20 cellular contexts compared by ENCODE assay signal in genomic region chr5:154333016-154333415, GRCh38.
DNase-seq lines count a peak whose midpoint lies in the region; ATAC-seq and TF ChIP-seq lines count a peak whose summit lies in the region.
"Had no signal": no experiment of that assay in that cellular context is flagged by ENCODE, and none has a peak within 500 bp of the region (broad histone marks: within the 10 kb centered on the region; RNA-seq: fewer than 3 reads in every experiment).

No MANE protein-coding gene starts in this region.

- no peaks in the 10 kb centered on the region for H3K9me3 ChIP-seq in upper lobe of left lung
- H3K9me3 ChIP-seq: BLaER1 had no signal

- H3K36me3 ChIP-seq in upper lobe of left lung: peaks cover 0 to 33% (median 6%) of the 10 kb centered on the region in 4 donors
- H3K36me3 ChIP-seq: BLaER1 had no signal

- ATAC-seq in HG03095 (IDR thresholded peaks at IDR 0.05; ENCODE audit: unreplicated experiment) (peak; percentile 56), foreskin keratinocyte (no peak), upper lobe of left lung (ENCODE audit: low FRiP score in 2 of 2) (no peak), GM18517 (IDR thresholded peaks at IDR 0.05; ENCODE audit: unreplicated experiment) (no peak)
- no peak for ATAC-seq in activated T-helper 17 cell treated with anti-CD3 and anti-CD28 coated beads, Interleukin-2, amount 50 U/mL, for 72 hours (replicated peaks)
- ATAC-seq: T-cell had no signal

- peak; percentile 37 for TF ChIP-seq CTCF in GM13977 (IDR thresholded peaks at IDR 0.05; ENCODE audit: extremely low read depth, insufficient read depth, missing control alignments)
- peak; percentile 22 for TF ChIP-seq CTCF in foreskin keratinocyte (conservative IDR thresholded peaks at IDR 0.05)
- TF ChIP-seq CTCF in upper lobe of left lung (IDR thresholded peaks at IDR 0.05): no peak

- WGBS in upper lobe of left lung, 2 donors: 93 to 97% methylated on average over 4 of the region's 4 CpGs

- TF ChIP-seq EP300 in upper lobe of left lung (IDR thresholded peaks at IDR 0.05): no peak

- in situ Hi-C loops in GM13977 (cut with MboI; ENCODE audit: low pct_unique_long_range_greater_than_20kb, low sequenced_read_pairs, unreplicated experiment): no loop called here

- TF ChIP-seq POLR2A in upper lobe of left lung (IDR thresholded peaks at IDR 0.05): no peak

- DNase-seq in GM13977 (ENCODE audit: low spot score): no peak
- DNase-seq in foreskin keratinocyte: no peak
- no peak for DNase-seq in upper lobe of left lung
- no peak for DNase-seq in NCI-H1694 treated with DMSO at 0.1 percent for 48 hours (lab: John Stamatoyannopoulos, UW)
- DNase-seq: CD4-positive, alpha-beta T cell; COR-L47; DMS79; KBM-7; NCI-H1092 treated with DMSO at 0.1 percent for 48 hours; NCI-H1436 treated with DMSO at 0.1 percent for 48 hours; NCI-H2227 treated with DMSO at 0.1 percent for 48 hours; NCI-H510A treated with DMSO at 0.1 percent for 48 hours; NCI-H774; PC-9; SIG-M5; T-cell had no signal

- H3K27me3 Mint-ChIP-seq in activated T-helper 17 cell treated with anti-CD3 and anti-CD28 coated beads, Interleukin-2, amount 50 U/mL, for 72 hours: no peaks in the 10 kb centered on the region
- H3K27me3 Mint-ChIP-seq: CD4-positive, alpha-beta T cell; T-cell had no signal

- peaks cover 86% of the 10 kb centered on the region for H3K36me3 Mint-ChIP-seq in activated T-helper 17 cell treated with anti-CD3 and anti-CD28 coated beads, Interleukin-2, amount 50 U/mL, for 72 hours (ENCODE audit: low read depth)

- H3K4me1 Mint-ChIP-seq in activated T-helper 17 cell treated with anti-CD3 and anti-CD28 coated beads, Interleukin-2, amount 50 U/mL, for 72 hours: no peaks in the 10 kb centered on the region
- H3K4me1 Mint-ChIP-seq: T-cell had no signal

- H3K27ac ChIP-seq in foreskin keratinocyte (no peak overlapping the region), upper lobe of left lung (no peak overlapping the region)
- H3K27ac ChIP-seq: BLaER1, PC-9 had no signal

- no peak overlapping the region for H3K4me3 Mint-ChIP-seq in activated T-helper 17 cell treated with anti-CD3 and anti-CD28 coated beads, Interleukin-2, amount 50 U/mL, for 72 hours
- H3K4me3 Mint-ChIP-seq: CD4-positive, alpha-beta T cell; T-cell had no signal

- H3K9me3 Mint-ChIP-seq in activated T-helper 17 cell treated with anti-CD3 and anti-CD28 coated beads, Interleukin-2, amount 50 U/mL, for 72 hours: no peaks in the 10 kb centered on the region
- H3K9me3 Mint-ChIP-seq: CD4-positive, alpha-beta T cell; T-cell had no signal

- H3K27me3 ChIP-seq in foreskin keratinocyte (no peaks in the 10 kb centered on the region), upper lobe of left lung (no peaks in the 10 kb centered on the region)
- H3K27me3 ChIP-seq: BLaER1 had no signal

- H3K27ac Mint-ChIP-seq in activated T-helper 17 cell treated with anti-CD3 and anti-CD28 coated beads, Interleukin-2, amount 50 U/mL, for 72 hours: peak overlapping the region; percentile 5
- H3K27ac Mint-ChIP-seq: CD4-positive, alpha-beta T cell; T-cell had no signal

- H3K4me1 ChIP-seq in foreskin keratinocyte (no peaks in the 10 kb centered on the region), upper lobe of left lung (no peaks in the 10 kb centered on the region)
- H3K4me1 ChIP-seq: BLaER1 had no signal

- no peak overlapping the region for H3K4me3 ChIP-seq in upper lobe of left lung
- H3K4me3 ChIP-seq: BLaER1, PC-9 had no signal

Comparison
In these comparisons a context has a peak if more than half of its experiments do, and no peak if none do; other contexts are left out.
1. CTCF ChIP-seq: peak in GM13977 (single experiment) and foreskin keratinocyte (single experiment); none in upper lobe of left lung (0 of 6).